ENCODE assay signal across 20 cellular contexts in genomic region chr4:8307714-8308113, GRCh38. TPM values are rescaled to one million over a fixed set of nuclear protein-coding genes. Genes with fewer than 3 reads are reported as not detected.
"Had no signal": no experiment of that assay in that cellular context is flagged by ENCODE, and none has a peak within 500 bp of the region (broad histone marks: within the 10 kb centered on the region; RNA-seq: fewer than 3 reads in every experiment).

No MANE protein-coding gene starts in this region.

- H3K9ac ChIP-seq: neural progenitor cell had no signal

- DNase-seq: activated B cell treated with CpG ODN at 0.5 μM for 24 hours; activated CD4-positive, alpha-beta memory T cell treated with anti-CD3 and anti-CD28 coated beads, Interleukin-2, amount 10 ng/mL, durations not matched to agents 7 days and 5 days; activated CD4-positive, alpha-beta T cell treated with anti-CD3 and anti-CD28 coated beads for 48 hours; activated naive CD4-positive, alpha-beta T cell treated with anti-CD3 and anti-CD28 coated beads for 36 hours; activated T-cell treated with anti-CD3 and anti-CD28 coated beads, Interleukin-2, amount 50 U/mL, for 24 hours; cerebellar nuclear complex; effector CD4-positive, alpha-beta T cell; hippocampal formation; mammary epithelial cell; stimulated activated CD4-positive, alpha-beta T cell treated with anti-CD3 and anti-CD28 coated beads, Interleukin-12 subunit alpha, Interleukin-12 subunit beta, amount 100 ng/mL, for 4 hours; stimulated activated CD4-positive, alpha-beta T cell treated with anti-CD3 and anti-CD28 coated beads, Interleukin-1b, Interleukin-23, amount 100 ng/mL, for 48 hours; stimulated activated naive CD4-positive, alpha-beta T cell treated with Interleukin-2 at 50 U/mL for 16 hours had no signal

- H3K4me2 ChIP-seq: neural progenitor cell had no signal

- H3K9me3 ChIP-seq: breast epithelium, pancreas, uterus had no signal

- H3K4me3 ChIP-seq: breast epithelium, neural progenitor cell, pancreas, tibial nerve, uterus had no signal

- H2AFZ ChIP-seq: neural progenitor cell had no signal

- H3K4me1 ChIP-seq: neural progenitor cell, pancreas had no signal

- H3K27ac ChIP-seq: neural progenitor cell, pancreas had no signal

- H3K27me3 ChIP-seq: breast epithelium, neural progenitor cell, tibial nerve, uterus had no signal

- ATAC-seq: left colon, pancreas, SK-N-SH treated with all-trans-retinoic acid at 6 μM for 48 hours, T-cell had no signal

- H3K36me3 ChIP-seq: breast epithelium, neural progenitor cell, pancreas, tibial nerve, uterus had no signal

RNA-seq across cellular contexts. Expression of gene HTRA3, which starts 38.2 kb away (rescaled TPM):
- total RNA-seq: activated B cell treated with CpG ODN at 0.5 μM for 24 hours; activated CD4-positive, alpha-beta memory T cell treated with anti-CD3 and anti-CD28 coated beads, Interleukin-2, amount 10 ng/mL, durations not matched to agents 7 days and 5 days; activated naive CD4-positive, alpha-beta T cell treated with anti-CD3 and anti-CD28 coated beads for 36 hours had no signal
